In genomic region chr1:12007204-12007603, GRCh38 we compare ENCODE assay signal across 16 cellular contexts. TPM values are rescaled to one million over a fixed set of nuclear protein-coding genes. Genes with fewer than 3 reads are reported as not detected.
DNase-seq lines count a peak whose midpoint lies in the region; ATAC-seq and TF ChIP-seq lines count a peak whose summit lies in the region.
"Had no signal": no experiment of that assay in that cellular context is flagged by ENCODE, and none has a peak within 500 bp of the region (broad histone marks: within the 10 kb centered on the region; RNA-seq: fewer than 3 reads in every experiment).

No MANE protein-coding gene starts in this region.

- no peaks in the 10 kb centered on the region for H3K9me2 ChIP-seq in Karpas-422 (replicated peaks; ENCODE audit: insufficient read depth, low read length)

- no peaks in the 10 kb centered on the region for H3K4me1 ChIP-seq in Karpas-422 (ENCODE audit: low read length)
- H3K4me1 ChIP-seq: A549, BE2C had no signal

- peaks cover 3% of the 10 kb centered on the region for H3K4me1 Mint-ChIP-seq in activated T-helper 17 cell treated with anti-CD3 and anti-CD28 coated beads, Interleukin-2, amount 50 U/mL, for 72 hours
- no peaks in the 10 kb centered on the region for H3K4me1 Mint-ChIP-seq in endothelial cell (ENCODE audit: unreplicated experiment)
- peaks cover 16% of the 10 kb centered on the region for H3K4me1 Mint-ChIP-seq in stimulated activated effector memory CD8-positive, alpha-beta T cell treated with anti-CD3 and anti-CD28 coated beads, Interleukin-12 subunit alpha, Interleukin-12 subunit beta, amount 100 ng/mL, for 72 hours
- H3K4me1 Mint-ChIP-seq: CD4-positive, alpha-beta memory T cell had no signal

- DNase-seq in Karpas-422 (peak; percentile 36), endothelial cell (ENCODE audit: low spot score) (no peak), EL (no peak), GM19238 (ENCODE audit: insufficient read length, low spot score) (no peak)
- no peak for DNase-seq in stimulated activated effector memory CD8-positive, alpha-beta T cell treated with anti-CD3 and anti-CD28 coated beads, Interleukin-12 subunit alpha, Interleukin-12 subunit beta, amount 100 ng/mL, for 72 hours (ENCODE audit: low spot score in 2 of 2)
- DNase-seq: BE2C; CD4-positive, alpha-beta memory T cell; COR-L47; DMS153; DMS79 treated with DMSO at 0.1 percent for 48 hours; GDM1 had no signal

- H3K27ac Mint-ChIP-seq in activated T-helper 17 cell treated with anti-CD3 and anti-CD28 coated beads, Interleukin-2, amount 50 U/mL, for 72 hours: peak overlapping the region; percentile 82
- no peak overlapping the region for H3K27ac Mint-ChIP-seq in endothelial cell (ENCODE audit: unreplicated experiment)
- H3K27ac Mint-ChIP-seq in stimulated activated effector memory CD8-positive, alpha-beta T cell treated with anti-CD3 and anti-CD28 coated beads, Interleukin-12 subunit alpha, Interleukin-12 subunit beta, amount 100 ng/mL, for 72 hours: peak overlapping the region; percentile 52

- no peak overlapping the region for H3K4me2 ChIP-seq in Karpas-422 (ENCODE audit: low read depth, low read length, poor library complexity, severe bottlenecking)
- H3K4me2 ChIP-seq: A549 had no signal

- no peak overlapping the region for H3K4me3 ChIP-seq in Karpas-422 (ENCODE audit: low read length)
- H3K4me3 ChIP-seq: A549 had no signal

- H3K27ac ChIP-seq in Karpas-422 (ENCODE audit: low read length): no peak overlapping the region
- H3K27ac ChIP-seq: A549, C4-2B had no signal

- no peak overlapping the region for H3K4me3 Mint-ChIP-seq in activated T-helper 17 cell treated with anti-CD3 and anti-CD28 coated beads, Interleukin-2, amount 50 U/mL, for 72 hours
- H3K4me3 Mint-ChIP-seq in endothelial cell (ENCODE audit: unreplicated experiment): peak overlapping the region; percentile 78
- no peak overlapping the region for H3K4me3 Mint-ChIP-seq in stimulated activated effector memory CD8-positive, alpha-beta T cell treated with anti-CD3 and anti-CD28 coated beads, Interleukin-12 subunit alpha, Interleukin-12 subunit beta, amount 100 ng/mL, for 72 hours
- H3K4me3 Mint-ChIP-seq: CD4-positive, alpha-beta memory T cell had no signal

- ATAC-seq in activated T-helper 17 cell treated with anti-CD3 and anti-CD28 coated beads, Interleukin-2, amount 50 U/mL, for 72 hours (replicated peaks): no peak
- ATAC-seq in stimulated activated effector memory CD8-positive, alpha-beta T cell treated with anti-CD3 and anti-CD28 coated beads, Interleukin-12 subunit alpha, Interleukin-12 subunit beta, amount 100 ng/mL, for 72 hours: no peak
- ATAC-seq in GM19452 (IDR thresholded peaks at IDR 0.05; ENCODE audit: unreplicated experiment): no peak
- ATAC-seq: A549, HCT116 had no signal

- no peaks in the 10 kb centered on the region for H4K20me1 ChIP-seq in Karpas-422 (ENCODE audit: insufficient read depth, low read depth, low read length)

- H3K36me3 ChIP-seq in Karpas-422 (ENCODE audit: insufficient read depth, low read length): peaks cover 46% of the 10 kb centered on the region

- no peaks in the 10 kb centered on the region for H3K79me2 ChIP-seq in Karpas-422 (ENCODE audit: low read length)

- no peaks in the 10 kb centered on the region for H3K27me3 Mint-ChIP-seq in activated T-helper 17 cell treated with anti-CD3 and anti-CD28 coated beads, Interleukin-2, amount 50 U/mL, for 72 hours
- peaks cover 3% of the 10 kb centered on the region for H3K27me3 Mint-ChIP-seq in endothelial cell (ENCODE audit: unreplicated experiment)
- H3K27me3 Mint-ChIP-seq: CD4-positive, alpha-beta memory T cell had no signal

- H3K9me3 Mint-ChIP-seq in activated T-helper 17 cell treated with anti-CD3 and anti-CD28 coated beads, Interleukin-2, amount 50 U/mL, for 72 hours: no peaks in the 10 kb centered on the region
- H3K9me3 Mint-ChIP-seq in endothelial cell (ENCODE audit: unreplicated experiment): no peaks in the 10 kb centered on the region
- H3K9me3 Mint-ChIP-seq in stimulated activated effector memory CD8-positive, alpha-beta T cell treated with anti-CD3 and anti-CD28 coated beads, Interleukin-12 subunit alpha, Interleukin-12 subunit beta, amount 100 ng/mL, for 72 hours: no peaks in the 10 kb centered on the region
- H3K9me3 Mint-ChIP-seq: CD4-positive, alpha-beta memory T cell had no signal

- H2AFZ ChIP-seq in Karpas-422 (ENCODE audit: low read length): no peak overlapping the region

- no peaks in the 10 kb centered on the region for H3K27me3 ChIP-seq in Karpas-422 (ENCODE audit: low read length)
- H3K27me3 ChIP-seq: BE2C had no signal

- H3K36me3 Mint-ChIP-seq in activated T-helper 17 cell treated with anti-CD3 and anti-CD28 coated beads, Interleukin-2, amount 50 U/mL, for 72 hours (ENCODE audit: low read depth): peaks cover 96% of the 10 kb centered on the region
- H3K36me3 Mint-ChIP-seq in endothelial cell (ENCODE audit: low read depth, unreplicated experiment): peaks cover 74% of the 10 kb centered on the region
- H3K36me3 Mint-ChIP-seq in stimulated activated effector memory CD8-positive, alpha-beta T cell treated with anti-CD3 and anti-CD28 coated beads, Interleukin-12 subunit alpha, Interleukin-12 subunit beta, amount 100 ng/mL, for 72 hours: peaks cover 79% of the 10 kb centered on the region

- no peak for TF ChIP-seq CTCF in endothelial cell (IDR thresholded peaks at IDR 0.05; ENCODE audit: unreplicated experiment)

- no peak overlapping the region for H3K9ac ChIP-seq in Karpas-422 (ENCODE audit: low read length)

- H3K9me3 ChIP-seq in Karpas-422 (ENCODE audit: low read length): no peaks in the 10 kb centered on the region
- H3K9me3 ChIP-seq: A549, BE2C had no signal

RNA-seq across cellular contexts. Expression of gene MIIP, which starts 12.1 kb away (rescaled TPM):
- 33.8 and 66.1 TPM in 2 replicates for total RNA-seq in Karpas-422 (2014; rRNA removed; shearing (Covaris generic); ENCODE audit: low replicate concordance)
- total RNA-seq in activated T-helper 17 cell treated with anti-CD3 and anti-CD28 coated beads, Interleukin-2, amount 50 U/mL, for 72 hours: 100 to 1,000 TPM in 1 of 2 donors, 10 to 100 TPM in 1; 51.1 to 115 TPM
- 49.9 TPM for total RNA-seq in endothelial cell (ENCODE audit: unreplicated experiment)

RNA-seq across cellular contexts. Expression of gene MFN2, which starts 27.0 kb away (rescaled TPM):
- 26.9 and 34.1 TPM in 2 replicates for total RNA-seq in Karpas-422 (2014; rRNA removed; shearing (Covaris generic); ENCODE audit: low replicate concordance)
- 10 to 100 TPM; 46.5 to 70.1 TPM for total RNA-seq in activated T-helper 17 cell treated with anti-CD3 and anti-CD28 coated beads, Interleukin-2, amount 50 U/mL, for 72 hours
- 59.4 TPM for total RNA-seq in endothelial cell (ENCODE audit: unreplicated experiment)

RNA-seq across cellular contexts. Expression of gene TNFRSF8, which starts 55.9 kb away (rescaled TPM):
- total RNA-seq in Karpas-422 (2014; rRNA removed; shearing (Covaris generic); ENCODE audit: low replicate concordance): not detected in 2 replicates
- 100 to 1,000 TPM in 1 of 2 donors, 10 to 100 TPM in 1; 35.3 to 216 TPM for total RNA-seq in activated T-helper 17 cell treated with anti-CD3 and anti-CD28 coated beads, Interleukin-2, amount 50 U/mL, for 72 hours
- total RNA-seq in endothelial cell (ENCODE audit: unreplicated experiment): 1.9 TPM
- total RNA-seq: CD4-positive, alpha-beta memory T cell had no signal

Comparison
In these comparisons a context has a peak if more than half of its experiments do, and no peak if none do; other contexts are left out.
1. RNA of gene TNFRSF8, which starts 55.9 kb away (total RNA-seq): 35.3 to 216 TPM in activated T-helper 17 cell treated with anti-CD3 and anti-CD28 coated beads, Interleukin-2, amount 50 U/mL, for 72 hours; 1.9 TPM in endothelial cell (single experiment) and not detected in Karpas-422; every median in the first group is over 10 times any median in the second.